In genomic region chr7:4683043-4683883, GRCh38 we compare ENCODE assay signal across 8 cellular contexts. TPM values are rescaled to one million over a fixed set of nuclear protein-coding genes. Genes with fewer than 3 reads are reported as not detected.
DNase-seq lines count a peak whose midpoint lies in the region; ATAC-seq, FAIRE-seq and TF ChIP-seq lines count a peak whose summit lies in the region.

No MANE protein-coding gene starts in this region.

- no peak overlapping the region for H3K27ac ChIP-seq in HUES64 (ENCODE audit: low read depth, low read length)
- peak overlapping the region; percentile 93 for H3K27ac ChIP-seq in rectal smooth muscle tissue (ENCODE audit: low read depth, low read length)

- H3K9me3 ChIP-seq in HUES64 (ENCODE audit: insufficient read depth, low read depth, low read length) = 0 out of 2 replicates have a peak, but pooled peaks cover 2% of the 10 kb centered on the region

- peaks cover 5% of the 10 kb centered on the region for H3K36me3 Mint-ChIP-seq in activated T-cell treated with anti-CD3 and anti-CD28 coated beads, Interleukin-2, amount 50 U/mL, for 4 hours (ENCODE audit: insufficient read depth)

- in situ Hi-C loops in ACHN (cut with HindIII; ENCODE audit: low pct_ligation_motif_present, low pct_unique_long_range_greater_than_20kb, low sequenced_read_pairs) = no loop called here

- no peaks in the 10 kb centered on the region for H3K9me3 Mint-ChIP-seq in activated T-cell treated with anti-CD3 and anti-CD28 coated beads, Interleukin-2, amount 50 U/mL, for 4 hours

- H3K36me3 ChIP-seq in HUES64 (ENCODE audit: insufficient read depth, low read length) (no peaks in the 10 kb centered on the region), rectal smooth muscle tissue (ENCODE audit: control insufficient read depth, insufficient read depth, low read length) (no peaks in the 10 kb centered on the region)

- peaks cover 39% of the 10 kb centered on the region for H3K4me1 Mint-ChIP-seq in activated T-cell treated with anti-CD3 and anti-CD28 coated beads, Interleukin-2, amount 50 U/mL, for 4 hours (ENCODE audit: low read depth)

- peak overlapping the region; percentile 94 for H3K4me3 Mint-ChIP-seq in activated T-cell treated with anti-CD3 and anti-CD28 coated beads, Interleukin-2, amount 50 U/mL, for 4 hours

- 21% methylated on average over 21 of the region's 23 CpGs for WGBS in HUES64

- H3K27me3 Mint-ChIP-seq in activated T-cell treated with anti-CD3 and anti-CD28 coated beads, Interleukin-2, amount 50 U/mL, for 4 hours (ENCODE audit: low read depth) = no peaks in the 10 kb centered on the region

- FAIRE-seq in frontal cortex (lab: Jason Lieb, UNC) = no peak

- peak; percentile 28 for DNase-seq in ACHN
- peak; percentile 10 for DNase-seq in activated T-cell treated with anti-CD3 and anti-CD28 coated beads, Interleukin-2, amount 50 U/mL, for 4 hours
- peak; percentile 20 for DNase-seq in glomerular visceral epithelial cell (ENCODE audit: extremely low spot score)
- DNase-seq in frontal cortex (ENCODE audit: low spot score in 2 of 2) = no peak

- TF ChIP-seq POLR2A in GM18505 (IDR thresholded peaks at IDR 0.05; ENCODE audit: borderline replicate concordance, extremely low read depth, insufficient read depth, insufficient read length) = no peak

- H3K4me3 ChIP-seq in HUES64 (ENCODE audit: low read length) (peak overlapping the region; percentile 80), rectal smooth muscle tissue (ENCODE audit: low read length) (peak overlapping the region; percentile 91)

- H3K4me1 ChIP-seq in HUES64 (ENCODE audit: insufficient read depth, low read length) (peaks cover 12% of the 10 kb centered on the region), rectal smooth muscle tissue (ENCODE audit: control insufficient read depth, insufficient read depth, low read length) (peaks cover 10% of the 10 kb centered on the region)

- H3K9ac ChIP-seq in HUES64 (ENCODE audit: low read depth, low read length) = peak overlapping the region; percentile 63; the same call in 1 of the 2 replicates
- H3K9ac ChIP-seq in rectal smooth muscle tissue (ENCODE audit: low read length) = peak overlapping the region; percentile 89

- ATAC-seq in activated T-cell treated with anti-CD3 and anti-CD28 coated beads, Interleukin-2, amount 50 U/mL, for 4 hours = peak in 1 of 2 donors; percentile 2
- ATAC-seq in GM18505 (IDR thresholded peaks at IDR 0.05; ENCODE audit: unreplicated experiment) (no peak), HG03469 (IDR thresholded peaks at IDR 0.05; ENCODE audit: unreplicated experiment) (no peak)

- H3K27me3 ChIP-seq in HUES64 (ENCODE audit: insufficient read depth, low read length) = peaks cover 47% of the 10 kb centered on the region
- no peaks in the 10 kb centered on the region for H3K27me3 ChIP-seq in rectal smooth muscle tissue (ENCODE audit: control insufficient read depth, insufficient read depth, low read length)

RNA-seq across cellular contexts. Expression of gene FOXK1, which starts 1.2 kb away (rescaled TPM):
- polyA plus RNA-seq in HUES64 (2013, experiment 1 of 2) = 4.2 TPM
- 5.6 TPM for polyA plus RNA-seq in HUES64 (2013, experiment 2 of 2)
- 10 to 100 TPM; 46.6 to 47.9 (median 46.8) TPM for total RNA-seq in activated T-cell treated with anti-CD3 and anti-CD28 coated beads, Interleukin-2, amount 50 U/mL, for 4 hours
- total RNA-seq in frontal cortex = 17.5 TPM

Comparison
In these comparisons a context has a peak if more than half of its experiments do, and no peak if none do; other contexts are left out.
1. DNase-seq: peak in ACHN (single experiment), activated T-cell treated with anti-CD3 and anti-CD28 coated beads, Interleukin-2, amount 50 U/mL, for 4 hours (single experiment) and glomerular visceral epithelial cell (single experiment); none in frontal cortex (0 of 2).